In genomic region chr19:48618916-48619691, GRCh38 we compare ENCODE assay signal across 1 cellular context.
TF ChIP-seq lines count a peak whose summit lies in the region.

Gene RPL18, minus strand, starts transcription at chr19:48619178. Its CDS starts 35 bp downstream, at chr19:48619143.
Gene SPHK2, plus strand, starts transcription at chr19:48619506. Its CDS starts 1,009 bp downstream, at chr19:48620515.

TF ChIP-seq in HepG2, 621 proteins besides CTCF, POLR2A, EP300 and RAD21 (continued from another document and continues in another):
- TF ChIP-seq MYNN (CRISPR knock-in tag; IDR thresholded peaks at IDR 0.05; ENCODE audit: low read depth) (peak; percentile 79; the same call in 1 of the 2 replicates), ZNF20 (CRISPR knock-in tag; IDR thresholded peaks at IDR 0.05) (no peak), ZNF772 (CRISPR knock-in tag; IDR thresholded peaks at IDR 0.05) (peak; percentile 96), HIC2 (CRISPR knock-in tag; IDR thresholded peaks at IDR 0.05; ENCODE audit: low read depth) (no peak), PAXIP1 (CRISPR knock-in tag; conservative IDR thresholded peaks at IDR 0.05) (peak; percentile 72), U2AF2 (IDR thresholded peaks at IDR 0.05; ENCODE audit: low read depth, low read length) (0 out of 2 replicates have a peak, but pooled peaks have one; percentile 14), SMAD3 (CRISPR knock-in tag; IDR thresholded peaks at IDR 0.05) (peak; percentile 97), MEF2D (CRISPR knock-in tag; IDR thresholded peaks at IDR 0.05) (peak; percentile 92), ZZZ3 (CRISPR knock-in tag; IDR thresholded peaks at IDR 0.05; ENCODE audit: borderline replicate concordance) (peak; percentile 97; the same call in 1 of the 2 replicates), ZFP91 (CRISPR knock-in tag; IDR thresholded peaks at IDR 0.05; ENCODE audit: borderline replicate concordance) (peak; percentile 97), ZBTB8A (CRISPR knock-in tag; IDR thresholded peaks at IDR 0.05; ENCODE audit: borderline replicate concordance, low read depth) (no peak), PLRG1 (conservative IDR thresholded peaks at IDR 0.05) (no peak), RBFOX2 (IDR thresholded peaks at IDR 0.05; ENCODE audit: low read depth, low read length) (peak; percentile 99), ASH2L (IDR thresholded peaks at IDR 0.05; ENCODE audit: insufficient read length, low read depth, low read length) (peak; percentile 82), MAZ (IDR thresholded peaks at IDR 0.05; ENCODE audit: borderline replicate concordance, low read depth, low read length) (peak; percentile 24), MAZ (CRISPR knock-in tag; IDR thresholded peaks at IDR 0.05; ENCODE audit: low read depth) (peak; percentile 90), CHD4 (IDR thresholded peaks at IDR 0.05; ENCODE audit: borderline replicate concordance, low read length) (no peak), HOXA3 (CRISPR knock-in tag; IDR thresholded peaks at IDR 0.05) (peak; percentile 99), ZNF513 (CRISPR knock-in tag; conservative IDR thresholded peaks at IDR 0.05) (no peak), ZNF333 (CRISPR knock-in tag; IDR thresholded peaks at IDR 0.05; ENCODE audit: borderline replicate concordance) (no peak; the same call in 1 of the 2 replicates), MXD3 (CRISPR knock-in tag; IDR thresholded peaks at IDR 0.05) (peak; percentile 92; the same call in 1 of the 2 replicates), ZNF180 (CRISPR knock-in tag; IDR thresholded peaks at IDR 0.05; ENCODE audit: borderline replicate concordance, low read depth) (no peak), YY1 (IDR thresholded peaks at IDR 0.05; ENCODE audit: insufficient read depth, insufficient replicate concordance, low read depth, low read length) (peak; percentile 91), HOMEZ (CRISPR knock-in tag; IDR thresholded peaks at IDR 0.05; ENCODE audit: low read depth) (0 out of 2 replicates have a peak, but pooled peaks have one; percentile 54), ZNF441 (CRISPR knock-in tag; IDR thresholded peaks at IDR 0.05; ENCODE audit: borderline replicate concordance) (peak; percentile 55; the same call in 1 of the 2 replicates), PAWR (CRISPR knock-in tag; IDR thresholded peaks at IDR 0.05; ENCODE audit: borderline replicate concordance) (no peak), ZBTB38 (CRISPR knock-in tag; IDR thresholded peaks at IDR 0.05) (peak; percentile 69), ZNF256 (CRISPR knock-in tag; conservative IDR thresholded peaks at IDR 0.05) (no peak), ZBTB33 (CRISPR knock-in tag; IDR thresholded peaks at IDR 0.05) (no peak; the same call in 1 of the 2 replicates), LRRFIP1 (CRISPR knock-in tag; conservative IDR thresholded peaks at IDR 0.05) (no peak), ZNF292 (CRISPR knock-in tag; IDR thresholded peaks at IDR 0.05; ENCODE audit: borderline replicate concordance, low read depth) (0 out of 2 replicates have a peak, but pooled peaks have one; percentile 31), ZNF296 (CRISPR knock-in tag; conservative IDR thresholded peaks at IDR 0.05) (0 out of 2 replicates have a peak, but pooled peaks have one; percentile 34), EED (CRISPR knock-in tag; IDR thresholded peaks at IDR 0.05) (peak; percentile 43; the same call in 1 of the 2 replicates), ZNF788 (CRISPR knock-in tag; IDR thresholded peaks at IDR 0.05; ENCODE audit: borderline replicate concordance) (peak; percentile 97; the same call in 1 of the 2 replicates), CCAR2 (optimal IDR thresholded peaks at IDR 0.05; ENCODE audit: low read depth, low read length) (no peak), SOX5 (CRISPR knock-in tag; IDR thresholded peaks at IDR 0.05; ENCODE audit: borderline replicate concordance) (peak; percentile 72), MEIS2 (CRISPR knock-in tag; IDR thresholded peaks at IDR 0.05) (peak; percentile 56; the same call in 1 of the 2 replicates), FOSL2 (CRISPR knock-in tag; IDR thresholded peaks at IDR 0.05) (peak; percentile 72), ZNF124 (CRISPR knock-in tag; IDR thresholded peaks at IDR 0.05) (peak; percentile 86; the same call in 1 of the 2 replicates), KDM5A (IDR thresholded peaks at IDR 0.05; ENCODE audit: borderline replicate concordance, low read length) (peak; percentile 75; the same call in 1 of the 2 replicates), KAT7 (CRISPR knock-in tag; IDR thresholded peaks at IDR 0.05; ENCODE audit: borderline replicate concordance) (peak; percentile 95), ZNF782 (CRISPR knock-in tag; IDR thresholded peaks at IDR 0.05; ENCODE audit: borderline replicate concordance) (peak; percentile 25; the same call in 1 of the 2 replicates)
